In the genomic region with DNA sequence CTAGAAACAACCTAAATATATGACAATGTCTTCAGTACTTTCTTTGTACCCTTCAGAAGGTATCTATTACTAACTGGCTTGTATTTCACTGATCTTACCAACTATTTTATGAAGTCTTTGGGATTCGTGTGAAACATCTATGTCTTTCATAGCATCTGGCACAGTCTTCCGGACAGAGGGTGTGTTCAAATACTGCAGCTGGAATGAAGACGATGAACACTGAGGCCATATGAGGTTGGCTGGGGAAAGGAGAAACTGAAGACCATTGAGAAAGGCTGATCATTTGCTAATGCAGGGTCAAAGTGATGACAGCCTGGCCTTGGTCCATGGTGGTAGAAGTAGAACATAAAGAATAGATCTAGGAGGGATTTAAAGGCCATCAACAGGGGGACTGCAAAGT, we compare ENCODE assay signal across 36 cellular contexts.
"Had no signal": no experiment of that assay in that cellular context is flagged by ENCODE, and none has a peak within 500 bp of the region (broad histone marks: within the 10 kb centered on the region; RNA-seq: fewer than 3 reads in every experiment).

No MANE protein-coding gene starts in this region.

- H3K27ac Mint-ChIP-seq: activated B cell treated with CpG ODN at 0.5 μM for 24 hours; activated CD4-positive, alpha-beta memory T cell treated with anti-CD3 and anti-CD28 coated beads for 36 hours; activated CD8-positive, alpha-beta memory T cell treated with anti-CD3 and anti-CD28 coated beads, Interleukin-2, amount 10 ng/mL, durations not matched to agents 7 days and 5 days; activated CD8-positive, alpha-beta T cell treated with anti-CD3 and anti-CD28 coated beads, Interleukin-2, amount 10 ng/mL, durations not matched to agents 7 days and 5 days; activated naive CD4-positive, alpha-beta T cell treated with anti-CD3 and anti-CD28 coated beads for 36 hours; activated naive CD4-positive, alpha-beta T cell treated with anti-CD3 and anti-CD28 coated beads, Interleukin-2, amount 50 U/mL, for 24 hours; activated naive CD8-positive, alpha-beta T cell treated with anti-CD3 and anti-CD28 coated beads for 36 hours; activated naive CD8-positive, alpha-beta T cell treated with anti-CD3 and anti-CD28 coated beads, Interleukin-2, amount 50 U/mL, for 24 hours; activated T-helper 1 cell treated with anti-CD3 and anti-CD28 coated beads, Interleukin-12 subunit alpha, Interleukin-12 subunit beta, Interleukin-2, Interleukin-4 antibody, amounts not matched to agents 30 ng/mL and 10 ng/mL and 1 ng/mL, durations not matched to agents 14 hours and 24 hours and 36 hours; activated T-helper 2 cell treated with anti-CD3 and anti-CD28 coated beads, Interferon-gamma antibody, Interleukin-2, Interleukin-4, amounts not matched to agents 10 μg/mL and 5 μg/mL and 100 μg/mL, durations not matched to agents 14 hours and 24 hours and 36 hours; dendritic cell treated with granulocyte-macrophage colony-stimulating factor and Interleukin-4, amounts not matched to agents 40 ng/mL and 50 ng/mL, for 4 days; endodermal cell; T-helper 17 cell; T-helper 2 cell treated with Interferon-gamma antibody and Interleukin-4, amounts not matched to agents 5 μg/mL and 100 μg/mL, for 36 hours had no signal

- H3K9me3 Mint-ChIP-seq: activated B cell treated with CpG ODN at 0.5 μM for 24 hours; activated CD4-positive, alpha-beta memory T cell treated with anti-CD3 and anti-CD28 coated beads for 36 hours; activated naive CD4-positive, alpha-beta T cell treated with anti-CD3 and anti-CD28 coated beads for 36 hours; activated naive CD4-positive, alpha-beta T cell treated with anti-CD3 and anti-CD28 coated beads, Interleukin-2, amount 50 U/mL, for 24 hours; activated naive CD8-positive, alpha-beta T cell treated with anti-CD3 and anti-CD28 coated beads for 36 hours; activated naive CD8-positive, alpha-beta T cell treated with anti-CD3 and anti-CD28 coated beads, Interleukin-2, amount 50 U/mL, for 24 hours; activated T-helper 1 cell treated with anti-CD3 and anti-CD28 coated beads, Interleukin-12 subunit alpha, Interleukin-12 subunit beta, Interleukin-2, Interleukin-4 antibody, amounts not matched to agents 30 ng/mL and 10 ng/mL and 1 ng/mL, durations not matched to agents 14 hours and 24 hours and 36 hours; activated T-helper 2 cell treated with anti-CD3 and anti-CD28 coated beads, Interferon-gamma antibody, Interleukin-2, Interleukin-4, amounts not matched to agents 10 μg/mL and 5 μg/mL and 100 μg/mL, durations not matched to agents 14 hours and 24 hours and 36 hours; dendritic cell treated with granulocyte-macrophage colony-stimulating factor and Interleukin-4, amounts not matched to agents 40 ng/mL and 50 ng/mL, for 4 days; endodermal cell; T-helper 2 cell treated with Interferon-gamma antibody and Interleukin-4, amounts not matched to agents 5 μg/mL and 100 μg/mL, for 36 hours had no signal

- H3K27me3 ChIP-seq: adrenal gland, body of pancreas, cardiac muscle cell, gastroesophageal sphincter had no signal

- H3K36me3 ChIP-seq: adrenal gland, cardiac muscle cell, gastroesophageal sphincter, WERI-Rb-1 had no signal

- H3K4me1 Mint-ChIP-seq: activated B cell treated with CpG ODN at 0.5 μM for 24 hours; activated CD8-positive, alpha-beta memory T cell treated with anti-CD3 and anti-CD28 coated beads, Interleukin-2, amount 10 ng/mL, durations not matched to agents 7 days and 5 days; activated naive CD4-positive, alpha-beta T cell treated with anti-CD3 and anti-CD28 coated beads, Interleukin-2, amount 50 U/mL, for 24 hours; activated naive CD8-positive, alpha-beta T cell treated with anti-CD3 and anti-CD28 coated beads for 36 hours; activated naive CD8-positive, alpha-beta T cell treated with anti-CD3 and anti-CD28 coated beads, Interleukin-2, amount 50 U/mL, for 24 hours; endodermal cell; T-helper 17 cell had no signal

- ATAC-seq: activated CD4-positive, CD25-positive, alpha-beta regulatory T cell treated with anti-CD3 and anti-CD28 coated beads, Interleukin-2, amount 50 U/mL, for 24 hours; activated CD8-positive, alpha-beta memory T cell treated with anti-CD3 and anti-CD28 coated beads, Interleukin-2, amount 10 ng/mL, durations not matched to agents 7 days and 5 days; activated CD8-positive, alpha-beta T cell treated with anti-CD3 and anti-CD28 coated beads, Interleukin-2, amount 10 ng/mL, durations not matched to agents 7 days and 5 days; activated naive CD8-positive, alpha-beta T cell treated with anti-CD3 and anti-CD28 coated beads, Interleukin-2, amount 50 U/mL, for 24 hours; body of pancreas; esophagus mucosa; gastroesophageal sphincter; T-helper 17 cell had no signal

- H3K27ac ChIP-seq: adrenal gland, body of pancreas, cardiac muscle cell, coronary artery, dorsolateral prefrontal cortex, gastroesophageal sphincter, WERI-Rb-1 had no signal

- H3K9me3 ChIP-seq: adrenal gland, body of pancreas, gastroesophageal sphincter had no signal

- H3K4me3 Mint-ChIP-seq: activated B cell treated with CpG ODN at 0.5 μM for 24 hours; activated CD4-positive, alpha-beta memory T cell treated with anti-CD3 and anti-CD28 coated beads for 36 hours; activated CD8-positive, alpha-beta memory T cell treated with anti-CD3 and anti-CD28 coated beads, Interleukin-2, amount 10 ng/mL, durations not matched to agents 7 days and 5 days; activated CD8-positive, alpha-beta T cell treated with anti-CD3 and anti-CD28 coated beads, Interleukin-2, amount 10 ng/mL, durations not matched to agents 7 days and 5 days; activated naive CD4-positive, alpha-beta T cell treated with anti-CD3 and anti-CD28 coated beads for 36 hours; activated naive CD4-positive, alpha-beta T cell treated with anti-CD3 and anti-CD28 coated beads, Interleukin-2, amount 50 U/mL, for 24 hours; activated naive CD8-positive, alpha-beta T cell treated with anti-CD3 and anti-CD28 coated beads for 36 hours; activated naive CD8-positive, alpha-beta T cell treated with anti-CD3 and anti-CD28 coated beads, Interleukin-2, amount 50 U/mL, for 24 hours; activated T-helper 1 cell treated with anti-CD3 and anti-CD28 coated beads, Interleukin-12 subunit alpha, Interleukin-12 subunit beta, Interleukin-2, Interleukin-4 antibody, amounts not matched to agents 30 ng/mL and 10 ng/mL and 1 ng/mL, durations not matched to agents 14 hours and 24 hours and 36 hours; dendritic cell treated with granulocyte-macrophage colony-stimulating factor and Interleukin-4, amounts not matched to agents 40 ng/mL and 50 ng/mL, for 4 days; endodermal cell; T-helper 17 cell; T-helper 2 cell treated with Interferon-gamma antibody and Interleukin-4, amounts not matched to agents 5 μg/mL and 100 μg/mL, for 36 hours had no signal

- H3K36me3 Mint-ChIP-seq: activated CD4-positive, alpha-beta memory T cell treated with anti-CD3 and anti-CD28 coated beads for 36 hours; activated CD8-positive, alpha-beta memory T cell treated with anti-CD3 and anti-CD28 coated beads, Interleukin-2, amount 10 ng/mL, durations not matched to agents 7 days and 5 days; activated naive CD4-positive, alpha-beta T cell treated with anti-CD3 and anti-CD28 coated beads, Interleukin-2, amount 50 U/mL, for 24 hours; activated naive CD8-positive, alpha-beta T cell treated with anti-CD3 and anti-CD28 coated beads for 36 hours had no signal

- H3K4me1 ChIP-seq: body of pancreas had no signal

- H3K4me3 ChIP-seq: adrenal gland, body of pancreas, cardiac muscle cell, coronary artery, dorsolateral prefrontal cortex, gastroesophageal sphincter had no signal

- H3K27me3 Mint-ChIP-seq: activated CD4-positive, alpha-beta memory T cell treated with anti-CD3 and anti-CD28 coated beads for 36 hours; activated CD8-positive, alpha-beta memory T cell treated with anti-CD3 and anti-CD28 coated beads, Interleukin-2, amount 10 ng/mL, durations not matched to agents 7 days and 5 days; activated naive CD8-positive, alpha-beta T cell treated with anti-CD3 and anti-CD28 coated beads, Interleukin-2, amount 50 U/mL, for 24 hours; dendritic cell treated with granulocyte-macrophage colony-stimulating factor and Interleukin-4, amounts not matched to agents 40 ng/mL and 50 ng/mL, for 4 days; T-helper 17 cell had no signal

- DNase-seq: activated B cell treated with CpG ODN at 0.5 μM for 24 hours; activated CD4-positive, alpha-beta memory T cell treated with anti-CD3 and anti-CD28 coated beads for 36 hours; activated CD4-positive, alpha-beta T cell treated with anti-CD3 and anti-CD28 coated beads for 48 hours; activated CD4-positive, alpha-beta T cell treated with anti-CD3 and anti-CD28 coated beads, Interleukin-2, amount 50 U/mL, for 1 hour; activated CD8-positive, alpha-beta memory T cell treated with anti-CD3 and anti-CD28 coated beads, Interleukin-2, amount 10 ng/mL, durations not matched to agents 7 days and 5 days; activated CD8-positive, alpha-beta memory T cell treated with anti-CD3 and anti-CD28 coated beads, Interleukin-2, amount 50 U/mL, for 4 hours; activated CD8-positive, alpha-beta T cell treated with anti-CD3 and anti-CD28 coated beads, Interleukin-2, amount 10 ng/mL, durations not matched to agents 7 days and 5 days; activated effector memory CD4-positive, alpha-beta T cell treated with anti-CD3 and anti-CD28 coated beads, Interleukin-2, amount 50 U/mL, for 16 hours; activated naive CD4-positive, alpha-beta T cell treated with anti-CD3 and anti-CD28 coated beads for 36 hours; activated naive CD8-positive, alpha-beta T cell treated with anti-CD3 and anti-CD28 coated beads for 36 hours; activated naive CD8-positive, alpha-beta T cell treated with anti-CD3 and anti-CD28 coated beads, Interleukin-2, amount 50 U/mL, for 24 hours; activated T-cell treated with anti-CD3 and anti-CD28 coated beads, Interleukin-2, amount 50 U/mL, for 1 hour; activated T-cell treated with anti-CD3 and anti-CD28 coated beads, Interleukin-2, amount 50 U/mL, for 48 hours; adrenal gland; amygdala; aorta; body of pancreas; central memory CD4-positive, alpha-beta T cell; dorsolateral prefrontal cortex; effector memory CD4-positive, alpha-beta T cell; endodermal cell; foreskin melanocyte; T-helper 1 cell; T-helper 17 cell; T1000; WERI-Rb-1 had no signal
